Comparison of ENCODE assay signal across 18 cellular contexts in genomic region chr3:128100126-128100525, GRCh38.
"Had no signal": no experiment of that assay in that cellular context is flagged by ENCODE, and none has a peak within 500 bp of the region (broad histone marks: within the 10 kb centered on the region; RNA-seq: fewer than 3 reads in every experiment).

No MANE protein-coding gene starts in this region.

- H3K9me3 ChIP-seq: adrenal gland, colonic mucosa, pancreas, tibial nerve, uterus had no signal

- H3K27me3 Mint-ChIP-seq: stimulated activated naive B cell treated with anti-CD40 and anti-IgM and Interleukin-4, amounts not matched to agents 10 μg/mL and 1 μg/mL and 100 μg/mL, for 72 hours had no signal

- H3K27ac ChIP-seq: adrenal gland, colonic mucosa, epithelial cell of prostate, pancreas had no signal

- H3K4me3 Mint-ChIP-seq: activated naive CD4-positive, alpha-beta T cell treated with anti-CD3 and anti-CD28 coated beads for 36 hours; immature natural killer cell; stimulated activated naive B cell treated with anti-CD40 and anti-IgM and Interleukin-4, amounts not matched to agents 10 μg/mL and 1 μg/mL and 100 μg/mL, for 72 hours; T-helper 2 cell treated with Interferon-gamma antibody and Interleukin-4, amounts not matched to agents 5 μg/mL and 100 μg/mL, for 36 hours had no signal

- H3K4me1 Mint-ChIP-seq: immature natural killer cell had no signal

- H3K4me3 ChIP-seq: adrenal gland, colonic mucosa, lung, pancreas, tibial nerve, uterus had no signal

- H3K4me1 ChIP-seq: adrenal gland, colonic mucosa, uterus had no signal

- H3K36me3 ChIP-seq: colonic mucosa, uterus had no signal

- ATAC-seq: stimulated activated naive B cell treated with anti-CD40 and anti-IgM and Interleukin-4, amounts not matched to agents 10 μg/mL and 1 μg/mL and 100 μg/mL, for 72 hours had no signal

- H3K9me3 Mint-ChIP-seq: activated naive CD4-positive, alpha-beta T cell treated with anti-CD3 and anti-CD28 coated beads for 36 hours; activated T-helper 2 cell treated with anti-CD3 and anti-CD28 coated beads, Interferon-gamma antibody, Interleukin-2, Interleukin-4, amounts not matched to agents 10 μg/mL and 5 μg/mL and 100 μg/mL, durations not matched to agents 14 hours and 24 hours and 36 hours; immature natural killer cell; stimulated activated naive B cell treated with anti-CD40 and anti-IgM and Interleukin-4, amounts not matched to agents 10 μg/mL and 1 μg/mL and 100 μg/mL, for 72 hours; T-helper 2 cell treated with Interferon-gamma antibody and Interleukin-4, amounts not matched to agents 5 μg/mL and 100 μg/mL, for 36 hours had no signal

- DNase-seq: activated CD4-positive, CD25-positive, alpha-beta regulatory T cell treated with anti-CD3 and anti-CD28 coated beads, Interleukin-2, amount 50 U/mL, for 72 hours; activated naive CD4-positive, alpha-beta T cell treated with anti-CD3 and anti-CD28 coated beads for 36 hours; adrenal gland; central memory CD4-positive, alpha-beta T cell; colonic mucosa; effector CD8-positive, alpha-beta T cell; foreskin melanocyte; immature natural killer cell; midbrain; pancreas; stimulated activated CD4-positive, alpha-beta T cell treated with anti-CD3 and anti-CD28 coated beads, Interleukin-2, amount 100 ng/mL, for 48 hours; stimulated activated naive B cell treated with anti-CD40 and anti-IgM and Interleukin-4, amounts not matched to agents 10 μg/mL and 1 μg/mL and 100 μg/mL, for 72 hours; uterus had no signal

- H3K27me3 ChIP-seq: adrenal gland, colonic mucosa, pancreas, tibial nerve, uterus had no signal

- H3K27ac Mint-ChIP-seq: activated naive CD4-positive, alpha-beta T cell treated with anti-CD3 and anti-CD28 coated beads for 36 hours; activated T-helper 2 cell treated with anti-CD3 and anti-CD28 coated beads, Interferon-gamma antibody, Interleukin-2, Interleukin-4, amounts not matched to agents 10 μg/mL and 5 μg/mL and 100 μg/mL, durations not matched to agents 14 hours and 24 hours and 36 hours; immature natural killer cell; T-helper 2 cell treated with Interferon-gamma antibody and Interleukin-4, amounts not matched to agents 5 μg/mL and 100 μg/mL, for 36 hours had no signal
